Comparison of ENCODE assay signal across 16 cellular contexts in the genomic region with DNA sequence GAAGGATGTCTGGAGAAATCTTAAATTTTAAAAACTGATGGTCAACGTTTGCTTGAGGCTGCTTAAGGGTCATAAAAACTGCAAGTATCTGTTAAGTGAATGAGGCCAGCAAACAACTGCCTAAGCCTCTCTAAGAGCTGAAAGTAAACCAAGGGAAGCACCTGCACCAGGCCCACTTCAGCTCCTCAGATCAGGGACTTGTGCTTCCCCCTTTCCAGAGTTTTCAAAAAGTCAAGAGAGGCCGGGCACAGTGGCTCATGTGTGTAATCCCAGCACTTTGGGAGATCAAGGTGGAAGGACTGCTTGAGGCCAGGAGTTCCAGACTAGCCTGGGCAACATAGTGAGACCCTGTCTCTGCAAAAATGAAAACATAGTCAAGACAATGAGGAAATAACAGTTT. TPM values are rescaled to one million over a fixed set of nuclear protein-coding genes. Genes with fewer than 3 reads are reported as not detected.
DNase-seq lines count a peak whose midpoint lies in the region; ATAC-seq and TF ChIP-seq lines count a peak whose summit lies in the region.
"Had no signal": no experiment of that assay in that cellular context is flagged by ENCODE, and none has a peak within 500 bp of the region (broad histone marks: within the 10 kb centered on the region; RNA-seq: fewer than 3 reads in every experiment).

No MANE protein-coding gene starts in this region.

- H3K27ac Mint-ChIP-seq in CD14-positive monocyte (peak overlapping the region in 4 of 7 donors; percentile 43 to 73 (median 52)), naive B cell (peak overlapping the region; percentile 47 to 94 (median 66)), type B pancreatic cell (no peak overlapping the region)
- H3K27ac Mint-ChIP-seq in activated naive CD4-positive, alpha-beta T cell treated with anti-CD3 and anti-CD28 coated beads, Interleukin-2, amount 50 U/mL, for 72 hours = peak overlapping the region; percentile 63 to 92

- DNase-seq in CD14-positive monocyte (ENCODE audit: low spot score) = no peak
- no peak for DNase-seq in HL-60 (ENCODE audit: low read depth in 1 of 2, low spot score in 1 of 2)
- DNase-seq in activated naive CD4-positive, alpha-beta T cell treated with anti-CD3 and anti-CD28 coated beads, Interleukin-2, amount 50 U/mL, for 72 hours (ENCODE audit: low spot score in 2 of 2) = no peak
- no peak for DNase-seq in naive B cell
- DNase-seq in AML-193 (lab: John Stamatoyannopoulos, UW) = no peak
- no peak for DNase-seq in hippocampal formation (lab: John Stamatoyannopoulos, UW)
- DNase-seq in AG08395 (ENCODE audit: low spot score) = no peak
- no peak for DNase-seq in type B pancreatic cell (ENCODE audit: extremely low spot score, unreplicated experiment)
- DNase-seq: C1 segment of cervical spinal cord, cerebellar nuclear complex, DMS79 treated with DMSO at 0.1 percent for 48 hours, GOT3, NCI-H1930, PC-3, testis had no signal

- no peak overlapping the region for H3K4me3 Mint-ChIP-seq in CD14-positive monocyte
- H3K4me3 Mint-ChIP-seq in naive B cell = peak overlapping the region in 1 of 8 donors; percentile 45
- no peak overlapping the region for H3K4me3 Mint-ChIP-seq in type B pancreatic cell

- H3K36me3 Mint-ChIP-seq in CD14-positive monocyte = peaks cover 37 to 50% of the 10 kb centered on the region in 2 donors
- H3K36me3 Mint-ChIP-seq in activated naive CD4-positive, alpha-beta T cell treated with anti-CD3 and anti-CD28 coated beads, Interleukin-2, amount 50 U/mL, for 72 hours = peaks cover 0 to 6% of the 10 kb centered on the region in 2 donors
- peaks cover 5 to 9% of the 10 kb centered on the region in 2 donors for H3K36me3 Mint-ChIP-seq in naive B cell
- H3K36me3 Mint-ChIP-seq in type B pancreatic cell = peaks cover 9% of the 10 kb centered on the region

- TF ChIP-seq CTCF in CD14-positive monocyte (IDR thresholded peaks at IDR 0.05) (no peak), HL-60 (IDR thresholded peaks at IDR 0.05; ENCODE audit: insufficient read depth, low read length) (no peak), type B pancreatic cell (conservative IDR thresholded peaks at IDR 0.05) (no peak)

- H3K27me3 ChIP-seq in HL-60 (ENCODE audit: insufficient read depth, poor library complexity, severe bottlenecking) = no peaks in the 10 kb centered on the region
- H3K27me3 ChIP-seq: gastroesophageal sphincter, testis had no signal

- no peak overlapping the region for H3K4me3 ChIP-seq in HL-60 (replicated peaks; ENCODE audit: insufficient read depth, low read length)
- H3K4me3 ChIP-seq: gastroesophageal sphincter, testis had no signal

- H3K9me3 Mint-ChIP-seq in CD14-positive monocyte = no peaks in the 10 kb centered on the region
- no peaks in the 10 kb centered on the region for H3K9me3 Mint-ChIP-seq in activated naive CD4-positive, alpha-beta T cell treated with anti-CD3 and anti-CD28 coated beads, Interleukin-2, amount 50 U/mL, for 72 hours
- no peaks in the 10 kb centered on the region for H3K9me3 Mint-ChIP-seq in naive B cell
- H3K9me3 Mint-ChIP-seq in type B pancreatic cell = no peaks in the 10 kb centered on the region

- H3K27ac ChIP-seq in HL-60 (replicated peaks) = peak overlapping the region; percentile 43

- H3K4me1 Mint-ChIP-seq in CD14-positive monocyte (peaks cover 41% of the 10 kb centered on the region), naive B cell (peaks cover 42 to 66% (median 54%) of the 10 kb centered on the region in 3 donors), type B pancreatic cell (ENCODE audit: unreplicated experiment) (peaks cover 15% of the 10 kb centered on the region)

- intact Hi-C loops in CD14-positive monocyte (cut with micrococcal nuclease) = no loop called here

- H3K27me3 Mint-ChIP-seq in CD14-positive monocyte (ENCODE audit: low read depth in 3 of 3) (peaks cover 2 to 8% (median 7%) of the 10 kb centered on the region in 3 donors), naive B cell (no peaks in the 10 kb centered on the region), type B pancreatic cell (no peaks in the 10 kb centered on the region)

- ATAC-seq in activated naive CD4-positive, alpha-beta T cell treated with anti-CD3 and anti-CD28 coated beads, Interleukin-2, amount 50 U/mL, for 72 hours = no peak
- ATAC-seq in naive B cell (ENCODE audit: low read depth in 2 of 2) = no peak
- ATAC-seq: gastroesophageal sphincter, PC-3 had no signal

RNA-seq across cellular contexts. Expression of a gene that starts 9.1 kb away (rescaled TPM):
- polyA plus RNA-seq in CD14-positive monocyte (not detected), naive B cell (ENCODE audit: low read depth in 6 of 6) (under 1 TPM in 5 of 6 donors, not detected in 1; 0.37 to 0.91 (median 0.48) TPM)
- total RNA-seq in activated naive CD4-positive, alpha-beta T cell treated with anti-CD3 and anti-CD28 coated beads, Interleukin-2, amount 50 U/mL, for 72 hours = under 1 TPM; 0.30 to 0.80 TPM
- 0.45 and 1.1 TPM in 2 replicates for total RNA-seq in type B pancreatic cell (ENCODE audit: low replicate concordance)
